In genomic region chr6:113676057-113676456, GRCh38 we compare ENCODE assay signal across 30 cellular contexts.
"Had no signal": no experiment of that assay in that cellular context is flagged by ENCODE, and none has a peak within 500 bp of the region (broad histone marks: within the 10 kb centered on the region; RNA-seq: fewer than 3 reads in every experiment).

No MANE protein-coding gene starts in this region.

- ATAC-seq: left colon; naive thymus-derived CD8-positive, alpha-beta T cell; right cardiac atrium; sciatic nerve; stimulated activated naive B cell treated with anti-CD40 and anti-IgM and Interleukin-4, amounts not matched to agents 10 μg/mL and 1 μg/mL and 100 μg/mL, for 72 hours; stimulated activated naive CD8-positive, alpha-beta T cell treated with anti-CD3 and anti-CD28 coated beads, Interleukin-15, Interleukin-2, amounts not matched to agents 100 U/mL and 50 U/mL, for 24 hours had no signal

- H3K27me3 Mint-ChIP-seq: stimulated activated naive B cell treated with anti-CD40 and anti-IgM and Interleukin-4, amounts not matched to agents 10 μg/mL and 1 μg/mL and 100 μg/mL, for 72 hours; type B pancreatic cell had no signal

- H3K36me3 ChIP-seq: heart left ventricle, left ventricle myocardium inferior, neutrophil, suprapubic skin, thoracic aorta, tibial artery, uterus had no signal

- FAIRE-seq: islet of Langerhans, kidney had no signal

- H3K4me1 ChIP-seq: uterus had no signal

- H3K27ac Mint-ChIP-seq: immature natural killer cell; mesothelial cell of epicardium; naive thymus-derived CD8-positive, alpha-beta T cell; progenitor cell of endocrine pancreas; stimulated activated naive B cell treated with anti-CD40 and anti-IgM and Interleukin-4, amounts not matched to agents 10 μg/mL and 1 μg/mL and 100 μg/mL, for 72 hours; type B pancreatic cell had no signal

- H3K27ac ChIP-seq: heart left ventricle, left ventricle myocardium inferior, neutrophil, skin epidermis, suprapubic skin, thoracic aorta, tibial artery, uterus had no signal

- H3K9me3 Mint-ChIP-seq: mesothelial cell of epicardium; naive thymus-derived CD8-positive, alpha-beta T cell; nephron; neural crest cell; stimulated activated naive B cell treated with anti-CD40 and anti-IgM and Interleukin-4, amounts not matched to agents 10 μg/mL and 1 μg/mL and 100 μg/mL, for 72 hours had no signal

- H3K36me3 Mint-ChIP-seq: immature natural killer cell; mesothelial cell of epicardium; naive thymus-derived CD8-positive, alpha-beta T cell; stimulated activated naive B cell treated with anti-CD40 and anti-IgM and Interleukin-4, amounts not matched to agents 10 μg/mL and 1 μg/mL and 100 μg/mL, for 72 hours; type B pancreatic cell had no signal

- H3K4me3 Mint-ChIP-seq: immature natural killer cell; mesothelial cell of epicardium; naive thymus-derived CD8-positive, alpha-beta T cell; neural crest cell; stimulated activated naive B cell treated with anti-CD40 and anti-IgM and Interleukin-4, amounts not matched to agents 10 μg/mL and 1 μg/mL and 100 μg/mL, for 72 hours; type B pancreatic cell had no signal

- DNase-seq: heart left ventricle; hypothalamus; immature natural killer cell; kidney; left colon; left ventricle myocardium inferior; mesendoderm; naive thymus-derived CD8-positive, alpha-beta T cell; occipital lobe; right cardiac atrium; stimulated activated CD4-positive, alpha-beta T cell treated with anti-CD3 and anti-CD28 coated beads, Interleukin-12 subunit alpha, Interleukin-12 subunit beta, amount 100 ng/mL, for 4 hours; stimulated activated CD4-positive, alpha-beta T cell treated with anti-CD3 and anti-CD28 coated beads, Interleukin-15, amount 100 ng/mL, for 24 hours; stimulated activated CD4-positive, alpha-beta T cell treated with anti-CD3 and anti-CD28 coated beads, Interleukin-2, amount 100 ng/mL, for 24 hours; stimulated activated CD4-positive, alpha-beta T cell treated with anti-CD3 and anti-CD28 coated beads, Interleukin-4, amount 100 ng/mL, for 1 hour; stimulated activated naive B cell treated with anti-CD40 and anti-IgM and Interleukin-4, amounts not matched to agents 10 μg/mL and 1 μg/mL and 100 μg/mL, for 72 hours; stimulated activated naive CD8-positive, alpha-beta T cell treated with anti-CD3 and anti-CD28 coated beads, Interleukin-15, Interleukin-2, amounts not matched to agents 100 U/mL and 50 U/mL, for 24 hours; tibial artery; uterus had no signal

- H3K4me1 Mint-ChIP-seq: immature natural killer cell had no signal

- H3K27me3 ChIP-seq: heart left ventricle, neutrophil, suprapubic skin, tibial artery, uterus had no signal

- H3K9me3 ChIP-seq: heart left ventricle, left ventricle myocardium inferior, neutrophil, suprapubic skin, thoracic aorta, tibial artery, uterus had no signal

- H3K4me3 ChIP-seq: heart left ventricle, left ventricle myocardium inferior, lung, skin epidermis, suprapubic skin, thoracic aorta, tibial artery, uterus had no signal
